Comparison of ENCODE assay signal across 1 cellular context in genomic region chr11:11618973-11619435, GRCh38.
TF ChIP-seq lines count a peak whose summit lies in the region.

No MANE protein-coding gene starts in this region.

TF ChIP-seq in HepG2, 621 proteins besides CTCF, POLR2A, EP300 and RAD21 (continued from another document):
- TF ChIP-seq ZNF441 (CRISPR knock-in tag; IDR thresholded peaks at IDR 0.05; ENCODE audit: borderline replicate concordance) (no peak), ZNF501 (CRISPR knock-in tag; IDR thresholded peaks at IDR 0.05) (no peak), ZNF775 (CRISPR knock-in tag; IDR thresholded peaks at IDR 0.05; ENCODE audit: borderline replicate concordance) (no peak), MNT (IDR thresholded peaks at IDR 0.05) (peak; percentile 97), MEIS2 (CRISPR knock-in tag; IDR thresholded peaks at IDR 0.05) (no peak)
